15 cellular contexts compared by ENCODE assay signal in genomic region chr7:132939495-132939894, GRCh38.
DNase-seq lines count a peak whose midpoint lies in the region; TF ChIP-seq lines count a peak whose summit lies in the region.
"Had no signal": no experiment of that assay in that cellular context is flagged by ENCODE, and none has a peak within 500 bp of the region (broad histone marks: within the 10 kb centered on the region; RNA-seq: fewer than 3 reads in every experiment).

No MANE protein-coding gene starts in this region.

- DNase-seq in DMS53 (lab: John Stamatoyannopoulos, UW) (peak; percentile 11), DMS53 treated with DMSO at 0.1 percent for 48 hours (lab: John Stamatoyannopoulos, UW; ENCODE audit: unreplicated experiment) (no peak), NCI-H748 (lab: John Stamatoyannopoulos, UW; ENCODE audit: unreplicated experiment) (peak; percentile 43), NCI-H748 treated with DMSO at 0.1 percent for 48 hours (lab: John Stamatoyannopoulos, UW) (no peak), NCI-H82 (lab: John Stamatoyannopoulos, UW) (no peak), NCI-H1694 treated with DMSO at 0.1 percent for 48 hours (lab: John Stamatoyannopoulos, UW) (no peak)
- DNase-seq: 8988T; AML-193; Caco-2; CD8-positive, alpha-beta memory T cell; GF-D8; GOT3; H9 had no signal

- peak overlapping the region; percentile 27 for H3K27ac ChIP-seq in VCaP
- H3K27ac ChIP-seq: BLaER1 had no signal

- no peak for TF ChIP-seq CTCF in VCaP (conservative IDR thresholded peaks at IDR 0.05)

Comparison
In these comparisons a context has a peak if more than half of its experiments do, and no peak if none do; other contexts are left out.
1. DNase-seq: peak in DMS53 (single experiment) and NCI-H748 (single experiment); none in DMS53 treated with DMSO at 0.1 percent for 48 hours (single experiment), NCI-H748 treated with DMSO at 0.1 percent for 48 hours (single experiment), NCI-H82 (single experiment) and NCI-H1694 treated with DMSO at 0.1 percent for 48 hours (single experiment).